ENCODE assay signal across 11 cellular contexts in genomic region chr9:68896495-68896894, GRCh38.
DNase-seq lines count a peak whose midpoint lies in the region; ATAC-seq and TF ChIP-seq lines count a peak whose summit lies in the region.
"Had no signal": no experiment of that assay in that cellular context is flagged by ENCODE, and none has a peak within 500 bp of the region (broad histone marks: within the 10 kb centered on the region; RNA-seq: fewer than 3 reads in every experiment).

No MANE protein-coding gene starts in this region.

- H3K27ac ChIP-seq in ACC112 (ENCODE audit: low read depth, low read length) = no peak overlapping the region
- peak overlapping the region; percentile 72; the same call in 1 of the 2 replicates for H3K27ac ChIP-seq in MM.1S (ENCODE audit: low read length)
- H3K27ac ChIP-seq in upper lobe of right lung = no peak overlapping the region
- H3K27ac ChIP-seq: SK-N-MC had no signal

- H3K9me3 ChIP-seq in MM.1S (replicated peaks; ENCODE audit: insufficient read depth, low read length) = no peaks in the 10 kb centered on the region
- no peaks in the 10 kb centered on the region for H3K9me3 ChIP-seq in upper lobe of right lung

- peaks cover 23% of the 10 kb centered on the region for H3F3A ChIP-seq in MM.1S (ENCODE audit: insufficient read depth, low read length)

- H3K4me3 ChIP-seq in ACC112 (ENCODE audit: low read depth, low read length) (0 out of 2 replicates have a peak overlapping the region, but pooled peaks have one; percentile 11), MM.1S (ENCODE audit: low read length) (peak overlapping the region; percentile 39; the same call in 1 of the 2 replicates), upper lobe of right lung (no peak overlapping the region)
- H3K4me3 ChIP-seq: SK-N-MC had no signal

- peak overlapping the region; percentile 36; the same call in 1 of the 2 replicates for H3K9ac ChIP-seq in MM.1S (ENCODE audit: low read length)

- H3K36me3 ChIP-seq in ACC112 (ENCODE audit: insufficient read depth, low read length) (no peaks in the 10 kb centered on the region), MM.1S (replicated peaks; ENCODE audit: insufficient read depth, low read length) (no peaks in the 10 kb centered on the region), upper lobe of right lung (no peaks in the 10 kb centered on the region)

- H2AFZ ChIP-seq in ACC112 (ENCODE audit: low read length, unreplicated experiment) (no peak overlapping the region), MM.1S (ENCODE audit: low read length) (peak overlapping the region; percentile 45)

- intact Hi-C loops in left ventricle myocardium superior (cut with micrococcal nuclease) (no loop called here), upper lobe of right lung (cut with DNase I) (no loop called here)

- DNase-seq in MM.1S (no peak), left ventricle myocardium superior (no peak), upper lobe of right lung (no peak)
- DNase-seq: GOT3, posterior cingulate gyrus had no signal

- H3K27me3 ChIP-seq in ACC112 (ENCODE audit: insufficient read depth, low read length) = peaks cover 20% of the 10 kb centered on the region
- no peaks in the 10 kb centered on the region for H3K27me3 ChIP-seq in MM.1S (replicated peaks; ENCODE audit: insufficient read depth, low read length)
- no peaks in the 10 kb centered on the region for H3K27me3 ChIP-seq in upper lobe of right lung

- H3K79me2 ChIP-seq in ACC112 (ENCODE audit: control insufficient read depth, insufficient read depth, low read length, unreplicated experiment) (no peaks in the 10 kb centered on the region), MM.1S (ENCODE audit: low read length) (no peaks in the 10 kb centered on the region)

- H3K4me2 ChIP-seq in MM.1S (ENCODE audit: low read depth, low read length) = peak overlapping the region; percentile 83

- TF ChIP-seq CTCF in MM.1S (IDR thresholded peaks at IDR 0.05; ENCODE audit: low read length) = no peak
- TF ChIP-seq CTCF in upper lobe of right lung (IDR thresholded peaks at IDR 0.05) = no peak

- H3K4me1 ChIP-seq in ACC112 (ENCODE audit: control insufficient read depth, insufficient read depth, low read length, unreplicated experiment) (no peaks in the 10 kb centered on the region), MM.1S (ENCODE audit: low read length) (peaks cover 49% of the 10 kb centered on the region), upper lobe of right lung (no peaks in the 10 kb centered on the region)

- ATAC-seq in GM19023 (IDR thresholded peaks at IDR 0.05; ENCODE audit: unreplicated experiment) (peak; percentile 15), left ventricle myocardium superior (peak; percentile 81), HG02588 (IDR thresholded peaks at IDR 0.05; ENCODE audit: unreplicated experiment) (no peak), upper lobe of right lung (no peak), GM18868 (IDR thresholded peaks at IDR 0.05; ENCODE audit: unreplicated experiment) (no peak), HG02973 (IDR thresholded peaks at IDR 0.05; ENCODE audit: unreplicated experiment) (no peak)

- H4K20me1 ChIP-seq in MM.1S (ENCODE audit: insufficient read depth, low read length) = no peaks in the 10 kb centered on the region

- H3K9me2 ChIP-seq in MM.1S (replicated peaks; ENCODE audit: insufficient read depth, low read length) = no peaks in the 10 kb centered on the region

Comparison
In these comparisons a context has a peak if more than half of its experiments do, and no peak if none do; other contexts are left out.
1. ATAC-seq: peak in GM19023 (single experiment) and left ventricle myocardium superior (single experiment); none in HG02588 (single experiment), upper lobe of right lung (single experiment), GM18868 (single experiment) and HG02973 (single experiment).